1 cellular context compared by ENCODE assay signal in genomic region chr1:17125756-17126237, GRCh38.
TF ChIP-seq lines count a peak whose summit lies in the region.

No MANE protein-coding gene starts in this region.

TF ChIP-seq in HepG2, 621 proteins besides CTCF, POLR2A, EP300 and RAD21 (continued from another document and continues in another):
- TF ChIP-seq, protein P1, sequence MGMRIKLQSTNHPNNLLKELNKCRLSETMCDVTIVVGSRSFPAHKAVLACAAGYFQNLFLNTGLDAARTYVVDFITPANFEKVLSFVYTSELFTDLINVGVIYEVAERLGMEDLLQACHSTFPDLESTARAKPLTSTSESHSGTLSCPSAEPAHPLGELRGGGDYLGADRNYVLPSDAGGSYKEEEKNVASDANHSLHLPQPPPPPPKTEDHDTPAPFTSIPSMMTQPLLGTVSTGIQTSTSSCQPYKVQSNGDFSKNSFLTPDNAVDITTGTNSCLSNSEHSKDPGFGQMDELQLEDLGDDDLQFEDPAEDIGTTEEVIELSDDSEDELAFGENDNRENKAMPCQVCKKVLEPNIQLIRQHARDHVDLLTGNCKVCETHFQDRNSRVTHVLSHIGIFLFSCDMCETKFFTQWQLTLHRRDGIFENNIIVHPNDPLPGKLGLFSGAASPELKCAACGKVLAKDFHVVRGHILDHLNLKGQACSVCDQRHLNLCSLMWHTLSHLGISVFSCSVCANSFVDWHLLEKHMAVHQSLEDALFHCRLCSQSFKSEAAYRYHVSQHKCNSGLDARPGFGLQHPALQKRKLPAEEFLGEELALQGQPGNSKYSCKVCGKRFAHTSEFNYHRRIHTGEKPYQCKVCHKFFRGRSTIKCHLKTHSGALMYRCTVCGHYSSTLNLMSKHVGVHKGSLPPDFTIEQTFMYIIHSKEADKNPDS (CRISPR knock-in tag; IDR thresholded peaks at IDR 0.05) = no peak
- TF ChIP-seq ZNF367 (CRISPR knock-in tag; IDR thresholded peaks at IDR 0.05; ENCODE audit: borderline replicate concordance) (no peak), ISX (CRISPR knock-in tag; conservative IDR thresholded peaks at IDR 0.05) (no peak), KLF6 (CRISPR knock-in tag; IDR thresholded peaks at IDR 0.05) (no peak), ESRRA (CRISPR knock-in tag; IDR thresholded peaks at IDR 0.05; ENCODE audit: low read depth) (no peak), NR2F1 (CRISPR knock-in tag; IDR thresholded peaks at IDR 0.05) (no peak), SUZ12 (IDR thresholded peaks at IDR 0.05; ENCODE audit: low read depth, low read length) (0 out of 2 replicates have a peak, but pooled peaks have one; percentile 13), ZNF546 (CRISPR knock-in tag; conservative IDR thresholded peaks at IDR 0.05) (no peak), SNAPC5 (CRISPR knock-in tag; IDR thresholded peaks at IDR 0.05; ENCODE audit: borderline replicate concordance) (no peak), BRD4 (CRISPR knock-in tag; IDR thresholded peaks at IDR 0.05) (no peak), HCFC1 (IDR thresholded peaks at IDR 0.05; ENCODE audit: low read depth, low read length) (no peak), ZNF572 (CRISPR knock-in tag; IDR thresholded peaks at IDR 0.05) (no peak), KLF11 (CRISPR knock-in tag; IDR thresholded peaks at IDR 0.05) (no peak), CERS6 (CRISPR knock-in tag; IDR thresholded peaks at IDR 0.05) (no peak), HOXA9 (CRISPR knock-in tag; IDR thresholded peaks at IDR 0.05; ENCODE audit: borderline replicate concordance) (no peak), ZNF792 (CRISPR knock-in tag; IDR thresholded peaks at IDR 0.05) (no peak), DDIT3 (CRISPR knock-in tag; IDR thresholded peaks at IDR 0.05) (no peak), ZNF547 (CRISPR knock-in tag; IDR thresholded peaks at IDR 0.05) (no peak), IKZF1 (IDR thresholded peaks at IDR 0.05) (no peak), ZBTB7B (CRISPR knock-in tag; IDR thresholded peaks at IDR 0.05) (no peak), ZFP37 (CRISPR knock-in tag; IDR thresholded peaks at IDR 0.05; ENCODE audit: borderline replicate concordance) (no peak), ZMYM4 (CRISPR knock-in tag; IDR thresholded peaks at IDR 0.05) (0 out of 2 replicates have a peak, but pooled peaks have one; percentile 13), ZNF768 (CRISPR knock-in tag; IDR thresholded peaks at IDR 0.05) (peak; percentile 89), ZNF510 (CRISPR knock-in tag; IDR thresholded peaks at IDR 0.05; ENCODE audit: low read depth) (no peak), ADNP (CRISPR knock-in tag; IDR thresholded peaks at IDR 0.05) (no peak), PITX1 (CRISPR knock-in tag; IDR thresholded peaks at IDR 0.05) (no peak), ZNF33B (CRISPR knock-in tag; IDR thresholded peaks at IDR 0.05) (no peak), CENPX (CRISPR knock-in tag; IDR thresholded peaks at IDR 0.05) (no peak), ZNF317 (CRISPR knock-in tag; IDR thresholded peaks at IDR 0.05) (no peak), NR2F2 (IDR thresholded peaks at IDR 0.05; ENCODE audit: borderline replicate concordance, low read depth) (no peak), ZNF616 (CRISPR knock-in tag; IDR thresholded peaks at IDR 0.05; ENCODE audit: low read depth) (no peak), CBFB (CRISPR knock-in tag; IDR thresholded peaks at IDR 0.05) (no peak), HNF4G (IDR thresholded peaks at IDR 0.05; ENCODE audit: borderline replicate concordance, low read depth, low read length) (no peak), HNF4G (CRISPR knock-in tag; IDR thresholded peaks at IDR 0.05; ENCODE audit: borderline replicate concordance, low read depth) (no peak), ZNF670 (CRISPR knock-in tag; IDR thresholded peaks at IDR 0.05; ENCODE audit: borderline replicate concordance) (no peak), ZFP62 (CRISPR knock-in tag; IDR thresholded peaks at IDR 0.05) (no peak), ZNF121 (CRISPR knock-in tag; IDR thresholded peaks at IDR 0.05) (no peak), DR1 (CRISPR knock-in tag; IDR thresholded peaks at IDR 0.05) (no peak), STAG1 (CRISPR knock-in tag; IDR thresholded peaks at IDR 0.05) (peak; percentile 95), BCL3 (CRISPR knock-in tag; IDR thresholded peaks at IDR 0.05) (no peak), TGIF2 (CRISPR knock-in tag; IDR thresholded peaks at IDR 0.05) (no peak), KDM2A (CRISPR knock-in tag; IDR thresholded peaks at IDR 0.05; ENCODE audit: borderline replicate concordance, low read depth) (peak; percentile 37; the same call in 1 of the 2 replicates), ZSCAN9 (CRISPR knock-in tag; IDR thresholded peaks at IDR 0.05; ENCODE audit: borderline replicate concordance) (no peak), ZBTB42 (CRISPR knock-in tag; IDR thresholded peaks at IDR 0.05) (0 out of 2 replicates have a peak, but pooled peaks have one; percentile 41), ATF7 (IDR thresholded peaks at IDR 0.05) (no peak), ATF7 (CRISPR knock-in tag; IDR thresholded peaks at IDR 0.05) (no peak), MXI1 (IDR thresholded peaks at IDR 0.05; ENCODE audit: borderline replicate concordance, low read depth, low read length) (no peak)
- TF ChIP-seq, protein P2, sequence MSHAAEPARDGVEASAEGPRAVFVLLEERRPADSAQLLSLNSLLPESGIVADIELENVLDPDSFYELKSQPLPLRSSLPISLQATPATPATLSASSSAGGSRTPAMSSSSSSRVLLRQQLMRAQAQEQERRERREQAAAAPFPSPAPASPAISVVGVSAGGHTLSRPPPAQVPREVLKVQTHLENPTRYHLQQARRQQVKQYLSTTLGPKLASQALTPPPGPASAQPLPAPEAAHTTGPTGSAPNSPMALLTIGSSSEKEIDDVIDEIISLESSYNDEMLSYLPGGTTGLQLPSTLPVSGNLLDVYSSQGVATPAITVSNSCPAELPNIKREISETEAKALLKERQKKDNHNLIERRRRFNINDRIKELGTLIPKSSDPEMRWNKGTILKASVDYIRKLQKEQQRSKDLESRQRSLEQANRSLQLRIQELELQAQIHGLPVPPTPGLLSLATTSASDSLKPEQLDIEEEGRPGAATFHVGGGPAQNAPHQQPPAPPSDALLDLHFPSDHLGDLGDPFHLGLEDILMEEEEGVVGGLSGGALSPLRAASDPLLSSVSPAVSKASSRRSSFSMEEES (CRISPR knock-in tag; IDR thresholded peaks at IDR 0.05) = no peak
- TF ChIP-seq, protein P3, sequence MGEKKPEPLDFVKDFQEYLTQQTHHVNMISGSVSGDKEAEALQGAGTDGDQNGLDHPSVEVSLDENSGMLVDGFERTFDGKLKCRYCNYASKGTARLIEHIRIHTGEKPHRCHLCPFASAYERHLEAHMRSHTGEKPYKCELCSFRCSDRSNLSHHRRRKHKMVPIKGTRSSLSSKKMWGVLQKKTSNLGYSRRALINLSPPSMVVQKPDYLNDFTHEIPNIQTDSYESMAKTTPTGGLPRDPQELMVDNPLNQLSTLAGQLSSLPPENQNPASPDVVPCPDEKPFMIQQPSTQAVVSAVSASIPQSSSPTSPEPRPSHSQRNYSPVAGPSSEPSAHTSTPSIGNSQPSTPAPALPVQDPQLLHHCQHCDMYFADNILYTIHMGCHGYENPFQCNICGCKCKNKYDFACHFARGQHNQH (CRISPR knock-in tag; IDR thresholded peaks at IDR 0.05) = peak; percentile 27; the same call in 1 of the 2 replicates
- TF ChIP-seq, protein P4, sequence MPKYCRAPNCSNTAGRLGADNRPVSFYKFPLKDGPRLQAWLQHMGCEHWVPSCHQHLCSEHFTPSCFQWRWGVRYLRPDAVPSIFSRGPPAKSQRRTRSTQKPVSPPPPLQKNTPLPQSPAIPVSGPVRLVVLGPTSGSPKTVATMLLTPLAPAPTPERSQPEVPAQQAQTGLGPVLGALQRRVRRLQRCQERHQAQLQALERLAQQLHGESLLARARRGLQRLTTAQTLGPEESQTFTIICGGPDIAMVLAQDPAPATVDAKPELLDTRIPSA (CRISPR knock-in tag; IDR thresholded peaks at IDR 0.05; ENCODE audit: borderline replicate concordance) = no peak
- TF ChIP-seq, protein P5, sequence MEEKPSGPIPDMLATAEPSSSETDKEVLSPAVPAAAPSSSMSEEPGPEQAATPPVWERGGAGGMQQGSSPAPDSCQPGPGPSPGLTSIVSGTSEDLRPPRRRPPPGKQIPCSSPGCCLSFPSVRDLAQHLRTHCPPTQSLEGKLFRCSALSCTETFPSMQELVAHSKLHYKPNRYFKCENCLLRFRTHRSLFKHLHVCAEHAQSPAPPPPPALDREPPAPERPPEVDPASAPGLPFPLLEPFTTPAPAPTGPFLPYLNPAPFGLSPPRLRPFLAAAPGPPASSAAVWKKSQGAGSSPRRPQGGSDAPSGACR (CRISPR knock-in tag; IDR thresholded peaks at IDR 0.05) = no peak
- TF ChIP-seq, protein P6, sequence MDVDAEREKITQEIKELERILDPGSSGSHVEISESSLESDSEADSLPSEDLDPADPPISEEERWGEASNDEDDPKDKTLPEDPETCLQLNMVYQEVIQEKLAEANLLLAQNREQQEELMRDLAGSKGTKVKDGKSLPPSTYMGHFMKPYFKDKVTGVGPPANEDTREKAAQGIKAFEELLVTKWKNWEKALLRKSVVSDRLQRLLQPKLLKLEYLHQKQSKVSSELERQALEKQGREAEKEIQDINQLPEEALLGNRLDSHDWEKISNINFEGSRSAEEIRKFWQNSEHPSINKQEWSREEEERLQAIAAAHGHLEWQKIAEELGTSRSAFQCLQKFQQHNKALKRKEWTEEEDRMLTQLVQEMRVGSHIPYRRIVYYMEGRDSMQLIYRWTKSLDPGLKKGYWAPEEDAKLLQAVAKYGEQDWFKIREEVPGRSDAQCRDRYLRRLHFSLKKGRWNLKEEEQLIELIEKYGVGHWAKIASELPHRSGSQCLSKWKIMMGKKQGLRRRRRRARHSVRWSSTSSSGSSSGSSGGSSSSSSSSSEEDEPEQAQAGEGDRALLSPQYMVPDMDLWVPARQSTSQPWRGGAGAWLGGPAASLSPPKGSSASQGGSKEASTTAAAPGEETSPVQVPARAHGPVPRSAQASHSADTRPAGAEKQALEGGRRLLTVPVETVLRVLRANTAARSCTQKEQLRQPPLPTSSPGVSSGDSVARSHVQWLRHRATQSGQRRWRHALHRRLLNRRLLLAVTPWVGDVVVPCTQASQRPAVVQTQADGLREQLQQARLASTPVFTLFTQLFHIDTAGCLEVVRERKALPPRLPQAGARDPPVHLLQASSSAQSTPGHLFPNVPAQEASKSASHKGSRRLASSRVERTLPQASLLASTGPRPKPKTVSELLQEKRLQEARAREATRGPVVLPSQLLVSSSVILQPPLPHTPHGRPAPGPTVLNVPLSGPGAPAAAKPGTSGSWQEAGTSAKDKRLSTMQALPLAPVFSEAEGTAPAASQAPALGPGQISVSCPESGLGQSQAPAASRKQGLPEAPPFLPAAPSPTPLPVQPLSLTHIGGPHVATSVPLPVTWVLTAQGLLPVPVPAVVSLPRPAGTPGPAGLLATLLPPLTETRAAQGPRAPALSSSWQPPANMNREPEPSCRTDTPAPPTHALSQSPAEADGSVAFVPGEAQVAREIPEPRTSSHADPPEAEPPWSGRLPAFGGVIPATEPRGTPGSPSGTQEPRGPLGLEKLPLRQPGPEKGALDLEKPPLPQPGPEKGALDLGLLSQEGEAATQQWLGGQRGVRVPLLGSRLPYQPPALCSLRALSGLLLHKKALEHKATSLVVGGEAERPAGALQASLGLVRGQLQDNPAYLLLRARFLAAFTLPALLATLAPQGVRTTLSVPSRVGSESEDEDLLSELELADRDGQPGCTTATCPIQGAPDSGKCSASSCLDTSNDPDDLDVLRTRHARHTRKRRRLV (CRISPR knock-in tag; IDR thresholded peaks at IDR 0.05) = no peak
- TF ChIP-seq, protein P7, sequence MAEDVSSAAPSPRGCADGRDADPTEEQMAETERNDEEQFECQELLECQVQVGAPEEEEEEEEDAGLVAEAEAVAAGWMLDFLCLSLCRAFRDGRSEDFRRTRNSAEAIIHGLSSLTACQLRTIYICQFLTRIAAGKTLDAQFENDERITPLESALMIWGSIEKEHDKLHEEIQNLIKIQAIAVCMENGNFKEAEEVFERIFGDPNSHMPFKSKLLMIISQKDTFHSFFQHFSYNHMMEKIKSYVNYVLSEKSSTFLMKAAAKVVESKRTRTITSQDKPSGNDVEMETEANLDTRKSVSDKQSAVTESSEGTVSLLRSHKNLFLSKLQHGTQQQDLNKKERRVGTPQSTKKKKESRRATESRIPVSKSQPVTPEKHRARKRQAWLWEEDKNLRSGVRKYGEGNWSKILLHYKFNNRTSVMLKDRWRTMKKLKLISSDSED (CRISPR knock-in tag; IDR thresholded peaks at IDR 0.05) = 0 out of 2 replicates have a peak, but pooled peaks have one; percentile 44
- TF ChIP-seq, protein P8, sequence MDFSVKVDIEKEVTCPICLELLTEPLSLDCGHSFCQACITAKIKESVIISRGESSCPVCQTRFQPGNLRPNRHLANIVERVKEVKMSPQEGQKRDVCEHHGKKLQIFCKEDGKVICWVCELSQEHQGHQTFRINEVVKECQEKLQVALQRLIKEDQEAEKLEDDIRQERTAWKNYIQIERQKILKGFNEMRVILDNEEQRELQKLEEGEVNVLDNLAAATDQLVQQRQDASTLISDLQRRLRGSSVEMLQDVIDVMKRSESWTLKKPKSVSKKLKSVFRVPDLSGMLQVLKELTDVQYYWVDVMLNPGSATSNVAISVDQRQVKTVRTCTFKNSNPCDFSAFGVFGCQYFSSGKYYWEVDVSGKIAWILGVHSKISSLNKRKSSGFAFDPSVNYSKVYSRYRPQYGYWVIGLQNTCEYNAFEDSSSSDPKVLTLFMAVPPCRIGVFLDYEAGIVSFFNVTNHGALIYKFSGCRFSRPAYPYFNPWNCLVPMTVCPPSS (IDR thresholded peaks at IDR 0.05) = no peak
